In the genomic region with DNA sequence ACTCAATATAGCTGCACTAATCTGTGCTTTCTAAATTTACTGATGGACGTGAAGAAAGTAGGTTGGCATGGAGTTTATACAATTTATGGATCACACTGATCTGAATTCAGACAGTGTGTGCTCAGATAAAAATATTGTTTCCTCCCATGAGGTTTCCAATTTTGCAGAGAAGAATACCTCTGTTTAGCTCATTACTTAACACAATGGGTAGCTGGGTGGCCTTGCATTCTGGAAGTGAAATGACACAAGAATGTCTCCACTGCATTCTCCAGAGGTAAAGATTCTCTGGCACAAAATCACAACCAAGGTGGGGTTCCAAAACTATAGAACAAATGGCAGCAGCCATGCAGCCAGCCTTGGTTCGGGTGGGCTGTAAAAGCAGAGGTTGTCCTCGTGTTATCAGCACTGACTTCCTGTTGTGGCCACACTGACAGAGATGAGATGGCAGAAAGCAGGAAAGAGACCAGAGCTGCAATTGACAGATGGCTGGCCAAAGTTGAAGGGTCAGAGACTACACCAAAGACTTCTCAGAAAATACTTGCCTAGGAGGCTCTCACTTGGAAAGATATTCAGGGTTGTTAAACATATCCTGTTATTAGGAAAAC, we compare ENCODE assay signal across 11 cellular contexts. TPM values are rescaled to one million over a fixed set of nuclear protein-coding genes. Genes with fewer than 3 reads are reported as not detected.
DNase-seq lines count a peak whose midpoint lies in the region; ATAC-seq, FAIRE-seq and TF ChIP-seq lines count a peak whose summit lies in the region.
"Had no signal": no experiment of that assay in that cellular context is flagged by ENCODE, and none has a peak within 500 bp of the region (broad histone marks: within the 10 kb centered on the region; RNA-seq: fewer than 3 reads in every experiment).

No MANE protein-coding gene starts in this region.

- no peaks in the 10 kb centered on the region for H4K20me1 ChIP-seq in GM23248 (ENCODE audit: insufficient read depth)
- no peaks in the 10 kb centered on the region for H4K20me1 ChIP-seq in HepG2 (ENCODE audit: insufficient read depth, low read length)

- H3K4me3 ChIP-seq in GM23248 (no peak overlapping the region), HepG2 (replicated peaks in 1 of 3; ENCODE audit: insufficient read depth in 1 of 3, low read depth in 2 of 3, low read length in 3 of 3) (no peak overlapping the region; a peak in 1 of 6 replicates)
- H3K4me3 ChIP-seq in Jurkat, Clone E6-1 (ENCODE audit: low read length) = no peak overlapping the region

- no peak overlapping the region for H3K27ac Mint-ChIP-seq in WTC11

- POLR2A ChIA-PET in HepG2 (lab: Yijun Ruan, JAX) = no interaction called here
- POLR2A ChIA-PET in WTC11 (lab: Charles Lee) = no interaction called here

- peak; percentile 84 for ATAC-seq in GM18861 (IDR thresholded peaks at IDR 0.05; ENCODE audit: unreplicated experiment)
- peak; percentile 85 for ATAC-seq in HepG2
- no peak for ATAC-seq in WTC11
- ATAC-seq: activated CD4-positive, CD25-positive, alpha-beta regulatory T cell treated with anti-CD3 and anti-CD28 coated beads, Interleukin-2, amount 50 U/mL, for 24 hours had no signal

- TF ChIP-seq EP300 in HepG2 (IDR thresholded peaks at IDR 0.05; ENCODE audit: low read depth in 2 of 2, low read length in 2 of 2) (no peak), HepG2 (CRISPR knock-in tag; IDR thresholded peaks at IDR 0.05; ENCODE audit: borderline replicate concordance) (no peak)

- H3K36me3 Mint-ChIP-seq in WTC11 = no peaks in the 10 kb centered on the region

- peak overlapping the region; percentile 23; the same call in 1 of the 2 replicates for H2AFZ ChIP-seq in GM23248
- no peak overlapping the region for H2AFZ ChIP-seq in HepG2 (ENCODE audit: low read length)

- DNase-seq in GM23248 = no peak
- DNase-seq in Jurkat, Clone E6-1 (ENCODE audit: low read depth, low spot score) = peak; percentile 10
- DNase-seq in HepG2 (ENCODE audit: low spot score) = peak; percentile 6
- no peak for DNase-seq in WTC11 (ENCODE audit: low spot score)
- DNase-seq in activated effector memory CD4-positive, alpha-beta T cell treated with anti-CD3 and anti-CD28 coated beads, Interleukin-2, amount 50 U/mL, for 16 hours = no peak
- no peak for DNase-seq in NCI-H146 (lab: John Stamatoyannopoulos, UW)
- DNase-seq in middle frontal gyrus (ENCODE audit: extremely low spot score, low spot score) = no peak
- DNase-seq: kidney, NCI-H1092 treated with DMSO at 0.1 percent for 48 hours had no signal

- no peaks in the 10 kb centered on the region for H3F3A ChIP-seq in GM23248 (ENCODE audit: insufficient read depth)

- BruUV-seq in HepG2 (replicated peaks; lab: Mats Ljungman, UMichigan) = no TSS peak

- H3K4me1 Mint-ChIP-seq in WTC11 = no peaks in the 10 kb centered on the region

- TF ChIP-seq POLR2A in HepG2 (IDR thresholded peaks at IDR 0.05; ENCODE audit: insufficient read depth in 1 of 2, low read depth in 2 of 2, low read length in 2 of 2) = no peak

- H3K36me3 ChIP-seq in GM23248 (ENCODE audit: low read depth) = no peaks in the 10 kb centered on the region
- no peaks in the 10 kb centered on the region for H3K36me3 ChIP-seq in HepG2 (replicated peaks in 1 of 2; ENCODE audit: control insufficient read depth in 1 of 2, insufficient read depth in 2 of 2, low read length in 2 of 2)

- H3K79me2 ChIP-seq in GM23248 (ENCODE audit: insufficient read depth) (no peaks in the 10 kb centered on the region), HepG2 (ENCODE audit: insufficient read depth, low read length) (no peaks in the 10 kb centered on the region)

- intact Hi-C loops in HepG2 (cut with micrococcal nuclease; ENCODE audit: unreplicated experiment) = no loop called here

- H3K27ac ChIP-seq in GM23248 = no peak overlapping the region
- no peak overlapping the region for H3K27ac ChIP-seq in HepG2 (ENCODE audit: extremely low read length, insufficient read depth, low read length)

- H3K9me3 ChIP-seq in GM23248 (ENCODE audit: low read depth) = no peaks in the 10 kb centered on the region
- no peaks in the 10 kb centered on the region for H3K9me3 ChIP-seq in HepG2 (ENCODE audit: low read length)

- H3K4me2 ChIP-seq in GM23248 (ENCODE audit: unreplicated experiment) (no peak overlapping the region), HepG2 (ENCODE audit: low read depth, low read length) (peak overlapping the region; percentile 38)

- no peaks in the 10 kb centered on the region for H3K27me3 ChIP-seq in GM23248 (replicated peaks; ENCODE audit: insufficient read depth)
- no peaks in the 10 kb centered on the region for H3K27me3 ChIP-seq in HepG2 (ENCODE audit: control insufficient read depth in 1 of 2, insufficient read depth in 2 of 2, low read length in 2 of 2)

- CTCF ChIA-PET in HepG2 (lab: Yijun Ruan, JAX; ENCODE audit: low intra/inter-chr PET ratio, low total read pairs) = no interaction called here
- CTCF ChIA-PET in WTC11 (lab: Charles Lee) = interaction anchor here (0.8 to 1.5 kb wide), 2 partner anchors 11 to 12 kb away, joined by 3 to 6 read pairs; no protein-coding TSS in a partner anchor

- H3K4me3 Mint-ChIP-seq in WTC11 = no peak overlapping the region

- no peaks in the 10 kb centered on the region for H3K27me3 Mint-ChIP-seq in WTC11 (ENCODE audit: low read depth)

- TF ChIP-seq RAD21 in HepG2 (CRISPR knock-in tag; IDR thresholded peaks at IDR 0.05) = no peak

- H3K9me3 Mint-ChIP-seq in WTC11 = no peaks in the 10 kb centered on the region

- H3K4me1 ChIP-seq in GM23248 (ENCODE audit: insufficient read depth) = no peaks in the 10 kb centered on the region
- H3K4me1 ChIP-seq in HepG2 (ENCODE audit: insufficient read depth, low read length) = peaks cover 25% of the 10 kb centered on the region

- TF ChIP-seq CTCF in HepG2 (CRISPR knock-in tag; IDR thresholded peaks at IDR 0.05) (no peak), WTC11 (IDR thresholded peaks at IDR 0.05) (no peak)

- in situ Hi-C loops in GM23248 (cut with MboI) (loop anchor here (25.0 kb wide), 1 partner anchor 1583 kb away; a partner anchor contains a TSS), HepG2 (cut with HindIII; ENCODE audit: extremely low pct_ligation_motif_present, low pct_unique_long_range_greater_than_20kb) (loop anchor here (25.0 kb wide), 1 partner anchor 1583 kb away; a partner anchor contains a TSS)

- WGBS in GM23248 (ENCODE audit: low coverage in 1 of 2, low lambda C conversion rate in 2 of 2, missing lambda C conversion rate in 2 of 2), 2 experiments = 58 to 61% methylated on average over 3 of the region's 3 CpGs
- 24% methylated on average over 3 of the region's 3 CpGs for WGBS in HepG2 (ENCODE audit: low lambda C conversion rate)

- H3K9me2 ChIP-seq in GM23248 (ENCODE audit: insufficient read depth) = no peaks in the 10 kb centered on the region

- no peak overlapping the region for H3K9ac ChIP-seq in GM23248
- H3K9ac ChIP-seq in HepG2 (ENCODE audit: insufficient read depth, low read depth, low read length) = no peak overlapping the region

- peak; percentile 26 for FAIRE-seq in HepG2 (lab: Jason Lieb, UNC)
- FAIRE-seq: kidney had no signal

TF ChIP-seq in HepG2, 621 proteins besides CTCF, POLR2A, EP300 and RAD21 (continues in another document):
- TF ChIP-seq ZNF782 (CRISPR knock-in tag; IDR thresholded peaks at IDR 0.05; ENCODE audit: borderline replicate concordance) = no peak

TF ChIP-seq in WTC11, 78 proteins besides CTCF, POLR2A, EP300 and RAD21 (continues in another document):
- TF ChIP-seq, protein P1, sequence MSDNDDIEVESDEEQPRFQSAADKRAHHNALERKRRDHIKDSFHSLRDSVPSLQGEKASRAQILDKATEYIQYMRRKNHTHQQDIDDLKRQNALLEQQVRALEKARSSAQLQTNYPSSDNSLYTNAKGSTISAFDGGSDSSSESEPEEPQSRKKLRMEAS (CRISPR knock-in tag; IDR thresholded peaks at IDR 0.05) = no peak
- TF ChIP-seq IRF2 (CRISPR knock-in tag; IDR thresholded peaks at IDR 0.05; ENCODE audit: borderline replicate concordance, low read depth) = no peak

RNA-seq across cellular contexts. Expression of a gene that starts 50.2 kb away (rescaled TPM):
- 29.4 and 47.7 TPM in 2 replicates for total RNA-seq in GM23248 (2014; rRNA removed; shearing (Covaris generic))
- polyA plus RNA-seq in GM23248 (2016; fragmentation: Nextera tagmentation; extraction: Ambion mirVana) (97.4 and 101 TPM in 2 replicates), HepG2 (2011; rRNA removed) (72.0 and 114 TPM in 2 replicates)
- 80.2 TPM for polyA plus RNA-seq in Jurkat, Clone E6-1 (2012; ENCODE audit: insufficient read depth, insufficient read length)
- total RNA-seq in HepG2 (2016; rRNA removed; fragmentation: Illumina TruSeq; extraction: Trizol) (99.6 and 170 TPM in 2 replicates), WTC11 (2021) (318 to 331 TPM (median 321 TPM) in 3 replicates)
- total RNA-seq in HepG2 (2016; cell fraction: cytosol; rRNA removed; fragmentation: Illumina TruSeq; extraction: Trizol; ENCODE audit: low read depth) = 13.4 and 18.2 TPM in 2 replicates
- 100 and 169 TPM in 2 replicates for total RNA-seq in HepG2 (2016; cell fraction: insoluble cytoplasmic fraction; rRNA removed; fragmentation: Illumina TruSeq; extraction: Trizol)
- 32.7 and 41.5 TPM in 2 replicates for total RNA-seq in HepG2 (2016; cell fraction: membrane; rRNA removed; fragmentation: Illumina TruSeq; extraction: Trizol)
- 71.4 and 71.5 TPM in 2 replicates for total RNA-seq in HepG2 (2016; cell fraction: nucleus; rRNA removed; fragmentation: Illumina TruSeq; extraction: Trizol)
- polyA plus RNA-seq in HepG2 (2011; cell fraction: cytosol; rRNA removed) = 55.6 and 87.9 TPM in 2 replicates
- 32.5 and 37.3 TPM in 2 replicates for polyA plus RNA-seq in HepG2 (2011; cell fraction: nucleus; rRNA removed)
- 131 and 160 TPM in 2 replicates for polyA plus RNA-seq in HepG2 (2012)
- polyA plus RNA-seq in HepG2 (2016; cell fraction: cytosol; fragmentation: Illumina TruSeq; extraction: Trizol; ENCODE audit: low read depth) = 12.6 TPM in 2 replicates
- polyA plus RNA-seq in HepG2 (2016; cell fraction: insoluble cytoplasmic fraction; fragmentation: Illumina TruSeq; extraction: Trizol; ENCODE audit: low read depth) = 222 and 244 TPM in 2 replicates
- 18.9 and 24.6 TPM in 2 replicates for polyA plus RNA-seq in HepG2 (2016; cell fraction: membrane; fragmentation: Illumina TruSeq; extraction: Trizol; ENCODE audit: low read depth)
- polyA plus RNA-seq in HepG2 (2016; cell fraction: nucleus; fragmentation: Illumina TruSeq; extraction: Trizol; ENCODE audit: insufficient read depth, low read depth) = 110 and 116 TPM in 2 replicates
- 74.4 and 82.8 TPM in 2 replicates for polyA minus RNA-seq in HepG2 (2011; rRNA and poly(A)+ RNA removed; ENCODE audit: low replicate concordance)
- 103 and 123 TPM in 2 replicates for polyA minus RNA-seq in HepG2 (2011; cell fraction: cytosol; rRNA and poly(A)+ RNA removed)
- 90.6 and 114 TPM in 2 replicates for polyA minus RNA-seq in HepG2 (2011; cell fraction: nucleus; rRNA and poly(A)+ RNA removed)

Comparison
In these comparisons a context has a peak if more than half of its experiments do, and no peak if none do; other contexts are left out.
1. DNase-seq: peak in Jurkat, Clone E6-1 (single experiment) and HepG2 (single experiment); none in GM23248 (single experiment), WTC11 (single experiment), activated effector memory CD4-positive, alpha-beta T cell treated with anti-CD3 and anti-CD28 coated beads, Interleukin-2, amount 50 U/mL, for 16 hours (single experiment), NCI-H146 (single experiment) and middle frontal gyrus (single experiment).